In the genomic region with DNA sequence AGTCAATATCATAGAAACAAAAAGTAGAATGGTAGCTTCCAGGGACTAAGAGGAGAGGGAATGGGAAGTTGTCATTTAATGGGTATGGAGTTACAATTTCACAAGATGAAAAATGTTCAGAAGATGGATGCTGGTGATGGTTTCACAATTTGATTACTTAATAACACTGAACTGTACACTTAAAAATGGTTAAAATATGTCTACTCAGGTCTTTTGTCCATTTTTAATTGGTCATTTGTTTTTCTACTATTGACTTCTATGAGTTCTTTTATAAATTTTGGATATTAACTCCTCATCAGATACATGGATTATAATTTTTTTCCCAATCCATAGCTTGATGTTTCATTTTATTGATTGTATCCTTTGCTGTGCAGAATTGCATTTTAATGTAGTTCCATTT, we compare ENCODE assay signal across 11 cellular contexts.
"Had no signal": no experiment of that assay in that cellular context is flagged by ENCODE, and none has a peak within 500 bp of the region (broad histone marks: within the 10 kb centered on the region; RNA-seq: fewer than 3 reads in every experiment).

No MANE protein-coding gene starts in this region.

- H3K27ac Mint-ChIP-seq: GM23338, H9, HFFc6 had no signal

- H3K36me3 ChIP-seq: HAP-1 had no signal

- H3K9ac ChIP-seq: GM23248 had no signal

- ATAC-seq: GM23338, HCT116 had no signal

- H2AFZ ChIP-seq: GM23248, GM23338 had no signal

- H3K4me2 ChIP-seq: GM23338 had no signal

- FAIRE-seq: H1, H54 had no signal

- H3K27ac ChIP-seq: GM23248 had no signal

- DNase-seq: GM23248, GOT3, H7, H9, HCEC 1CT, HFFc6 had no signal

- H3K4me1 Mint-ChIP-seq: GM23338 had no signal

- H3K4me3 Mint-ChIP-seq: GM23338, H9, HFFc6 had no signal

- H3K4me3 ChIP-seq: GM23248, GM23338, HAP-1 had no signal
